8 cellular contexts compared by ENCODE assay signal in the genomic region with DNA sequence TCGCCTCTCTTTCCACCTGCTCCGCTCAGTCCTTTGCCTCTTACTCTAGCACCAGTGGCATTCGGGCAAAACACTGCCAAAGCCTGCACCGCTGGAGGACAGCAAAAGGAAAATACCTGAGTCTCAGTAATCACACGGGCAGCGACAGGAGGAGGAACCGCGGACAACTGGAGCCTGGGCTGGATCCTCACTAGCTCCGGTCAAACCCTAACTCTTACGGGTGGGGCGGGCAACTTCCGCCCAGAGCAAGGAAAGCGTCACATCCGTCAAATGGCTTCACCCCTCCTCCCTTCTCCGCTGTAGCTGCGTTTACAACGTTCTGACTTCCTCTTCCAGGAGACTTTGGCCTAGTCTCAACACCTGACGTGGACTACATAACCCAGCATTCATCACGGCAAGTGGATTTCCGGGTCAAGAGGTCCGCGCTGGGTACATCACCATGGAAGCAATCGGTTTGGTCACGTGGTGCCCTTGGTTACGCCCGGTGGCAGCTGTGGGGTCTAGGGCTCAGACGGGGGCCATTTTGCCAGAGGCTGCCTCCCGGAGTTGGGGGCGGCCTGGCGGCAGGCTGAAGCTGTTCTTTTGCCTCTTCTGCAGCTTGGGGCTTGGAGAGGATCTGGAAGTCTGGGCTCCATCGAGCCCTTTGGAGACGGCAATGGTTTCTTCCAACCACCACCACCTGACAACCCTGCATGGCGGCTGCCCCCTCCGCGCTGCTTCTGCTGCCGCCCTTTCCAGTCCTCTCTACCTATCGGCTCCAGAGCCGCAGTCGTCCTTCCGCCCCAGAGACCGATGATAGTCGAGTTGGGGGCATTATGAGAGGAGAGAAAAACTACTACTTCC. TPM values are rescaled to one million over a fixed set of nuclear protein-coding genes. Genes with fewer than 3 reads are reported as not detected.
DNase-seq lines count a peak whose midpoint lies in the region; ATAC-seq and TF ChIP-seq lines count a peak whose summit lies in the region.

A gene with protein sequence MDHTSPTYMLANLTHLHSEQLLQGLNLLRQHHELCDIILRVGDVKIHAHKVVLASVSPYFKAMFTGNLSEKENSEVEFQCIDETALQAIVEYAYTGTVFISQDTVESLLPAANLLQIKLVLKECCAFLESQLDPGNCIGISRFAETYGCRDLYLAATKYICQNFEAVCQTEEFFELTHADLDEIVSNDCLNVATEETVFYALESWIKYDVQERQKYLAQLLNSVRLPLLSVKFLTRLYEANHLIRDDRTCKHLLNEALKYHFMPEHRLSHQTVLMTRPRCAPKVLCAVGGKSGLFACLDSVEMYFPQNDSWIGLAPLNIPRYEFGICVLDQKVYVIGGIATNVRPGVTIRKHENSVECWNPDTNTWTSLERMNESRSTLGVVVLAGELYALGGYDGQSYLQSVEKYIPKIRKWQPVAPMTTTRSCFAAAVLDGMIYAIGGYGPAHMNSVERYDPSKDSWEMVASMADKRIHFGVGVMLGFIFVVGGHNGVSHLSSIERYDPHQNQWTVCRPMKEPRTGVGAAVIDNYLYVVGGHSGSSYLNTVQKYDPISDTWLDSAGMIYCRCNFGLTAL (minus strand): TSS at position 218 of the 843 bp plus-strand sequence. CDS start 16,019 bp downstream, outside the sequence.
A gene with protein sequence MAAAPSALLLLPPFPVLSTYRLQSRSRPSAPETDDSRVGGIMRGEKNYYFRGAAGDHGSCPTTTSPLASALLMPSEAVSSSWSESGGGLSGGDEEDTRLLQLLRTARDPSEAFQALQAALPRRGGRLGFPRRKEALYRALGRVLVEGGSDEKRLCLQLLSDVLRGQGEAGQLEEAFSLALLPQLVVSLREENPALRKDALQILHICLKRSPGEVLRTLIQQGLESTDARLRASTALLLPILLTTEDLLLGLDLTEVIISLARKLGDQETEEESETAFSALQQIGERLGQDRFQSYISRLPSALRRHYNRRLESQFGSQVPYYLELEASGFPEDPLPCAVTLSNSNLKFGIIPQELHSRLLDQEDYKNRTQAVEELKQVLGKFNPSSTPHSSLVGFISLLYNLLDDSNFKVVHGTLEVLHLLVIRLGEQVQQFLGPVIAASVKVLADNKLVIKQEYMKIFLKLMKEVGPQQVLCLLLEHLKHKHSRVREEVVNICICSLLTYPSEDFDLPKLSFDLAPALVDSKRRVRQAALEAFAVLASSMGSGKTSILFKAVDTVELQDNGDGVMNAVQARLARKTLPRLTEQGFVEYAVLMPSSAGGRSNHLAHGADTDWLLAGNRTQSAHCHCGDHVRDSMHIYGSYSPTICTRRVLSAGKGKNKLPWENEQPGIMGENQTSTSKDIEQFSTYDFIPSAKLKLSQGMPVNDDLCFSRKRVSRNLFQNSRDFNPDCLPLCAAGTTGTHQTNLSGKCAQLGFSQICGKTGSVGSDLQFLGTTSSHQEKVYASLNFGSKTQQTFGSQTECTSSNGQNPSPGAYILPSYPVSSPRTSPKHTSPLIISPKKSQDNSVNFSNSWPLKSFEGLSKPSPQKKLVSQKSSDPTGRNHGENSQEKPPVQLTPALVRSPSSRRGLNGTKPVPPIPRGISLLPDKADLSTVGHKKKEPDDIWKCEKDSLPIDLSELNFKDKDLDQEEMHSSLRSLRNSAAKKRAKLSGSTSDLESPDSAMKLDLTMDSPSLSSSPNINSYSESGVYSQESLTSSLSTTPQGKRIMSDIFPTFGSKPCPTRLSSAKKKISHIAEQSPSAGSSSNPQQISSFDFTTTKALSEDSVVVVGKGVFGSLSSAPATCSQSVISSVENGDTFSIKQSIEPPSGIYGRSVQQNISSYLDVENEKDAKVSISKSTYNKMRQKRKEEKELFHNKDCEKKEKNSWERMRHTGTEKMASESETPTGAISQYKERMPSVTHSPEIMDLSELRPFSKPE (N-terminal part only) (plus strand): TSS at position 461 of the 843 bp plus-strand sequence. CDS start 232 bp downstream, at position 693.

- DNase-seq in EL (peak; percentile 100), H4 (ENCODE audit: low spot score) (peak; percentile 100), LNCaP clone FGC (ENCODE audit: low read depth) (peak; percentile 100), RPMI8226 (peak; percentile 96), fibroblast of the aortic adventitia (ENCODE audit: low read depth) (peak; percentile 100)
- DNase-seq in activated T-helper 2 cell treated with anti-CD3 and anti-CD28 coated beads, Interferon-gamma antibody, Interleukin-2, Interleukin-4, amounts not matched to agents 10 μg/mL and 5 μg/mL and 100 μg/mL, durations not matched to agents 14 hours and 24 hours and 36 hours (ENCODE audit: low spot score): peak; percentile 95
- peak; percentile 97 for DNase-seq in natural killer cell treated with Interleukin-12 subunit alpha and Interleukin-12 subunit beta and Interleukin-15 and Interleukin-18, amount 100 ng/mL, for 72 hours (ENCODE audit: low spot score)
- DNase-seq in stimulated activated naive CD8-positive, alpha-beta T cell treated with anti-CD3 and anti-CD28 coated beads, Interleukin-15, Interleukin-2, amounts not matched to agents 100 U/mL and 50 U/mL, for 24 hours: peak; percentile 91

- peak; percentile 98 for ATAC-seq in natural killer cell treated with Interleukin-12 subunit alpha and Interleukin-12 subunit beta and Interleukin-15 and Interleukin-18, amount 100 ng/mL, for 72 hours
- peak; percentile 96 for ATAC-seq in stimulated activated naive CD8-positive, alpha-beta T cell treated with anti-CD3 and anti-CD28 coated beads, Interleukin-15, Interleukin-2, amounts not matched to agents 100 U/mL and 50 U/mL, for 24 hours

- H3K4me3 Mint-ChIP-seq in activated T-helper 2 cell treated with anti-CD3 and anti-CD28 coated beads, Interferon-gamma antibody, Interleukin-2, Interleukin-4, amounts not matched to agents 10 μg/mL and 5 μg/mL and 100 μg/mL, durations not matched to agents 14 hours and 24 hours and 36 hours (ENCODE audit: low read depth): no peak within 1 kb of the TSS
- no peak within 1 kb of the TSS for H3K4me3 Mint-ChIP-seq in natural killer cell treated with Interleukin-12 subunit alpha and Interleukin-12 subunit beta and Interleukin-15 and Interleukin-18, amount 100 ng/mL, for 72 hours

- no peaks in the 10 kb centered on the region for H3K9me3 Mint-ChIP-seq in activated T-helper 2 cell treated with anti-CD3 and anti-CD28 coated beads, Interferon-gamma antibody, Interleukin-2, Interleukin-4, amounts not matched to agents 10 μg/mL and 5 μg/mL and 100 μg/mL, durations not matched to agents 14 hours and 24 hours and 36 hours
- H3K9me3 Mint-ChIP-seq in natural killer cell treated with Interleukin-12 subunit alpha and Interleukin-12 subunit beta and Interleukin-15 and Interleukin-18, amount 100 ng/mL, for 72 hours: no peaks in the 10 kb centered on the region

- H3K36me3 Mint-ChIP-seq in activated T-helper 2 cell treated with anti-CD3 and anti-CD28 coated beads, Interferon-gamma antibody, Interleukin-2, Interleukin-4, amounts not matched to agents 10 μg/mL and 5 μg/mL and 100 μg/mL, durations not matched to agents 14 hours and 24 hours and 36 hours (ENCODE audit: low read depth): peaks cover 11% of the 10 kb centered on the region
- H3K36me3 Mint-ChIP-seq in natural killer cell treated with Interleukin-12 subunit alpha and Interleukin-12 subunit beta and Interleukin-15 and Interleukin-18, amount 100 ng/mL, for 72 hours: peaks cover 15% of the 10 kb centered on the region

- intact Hi-C loops in activated T-helper 2 cell treated with anti-CD3 and anti-CD28 coated beads, Interferon-gamma antibody, Interleukin-2, Interleukin-4, amounts not matched to agents 10 μg/mL and 5 μg/mL and 100 μg/mL, durations not matched to agents 14 hours and 24 hours and 36 hours (cut with micrococcal nuclease): loop anchor here (1.0 to 5.0 kb wide), 7 partner anchors 17 to 305 kb away; a partner anchor contains a TSS

- TF ChIP-seq CTCF in LNCaP clone FGC (IDR thresholded peaks at IDR 0.05; ENCODE audit: control insufficient read depth, extremely low read depth, insufficient read depth) (no peak), fibroblast of the aortic adventitia (IDR thresholded peaks at IDR 0.05; ENCODE audit: insufficient read depth, low read length) (no peak)

- H3K27me3 Mint-ChIP-seq in activated T-helper 2 cell treated with anti-CD3 and anti-CD28 coated beads, Interferon-gamma antibody, Interleukin-2, Interleukin-4, amounts not matched to agents 10 μg/mL and 5 μg/mL and 100 μg/mL, durations not matched to agents 14 hours and 24 hours and 36 hours (ENCODE audit: low read depth): no peaks in the 10 kb centered on the region
- no peaks in the 10 kb centered on the region for H3K27me3 Mint-ChIP-seq in natural killer cell treated with Interleukin-12 subunit alpha and Interleukin-12 subunit beta and Interleukin-15 and Interleukin-18, amount 100 ng/mL, for 72 hours

- H3K4me1 Mint-ChIP-seq in activated T-helper 2 cell treated with anti-CD3 and anti-CD28 coated beads, Interferon-gamma antibody, Interleukin-2, Interleukin-4, amounts not matched to agents 10 μg/mL and 5 μg/mL and 100 μg/mL, durations not matched to agents 14 hours and 24 hours and 36 hours (ENCODE audit: low read depth): peaks cover 41% of the 10 kb centered on the region
- peaks cover 34 to 42% of the 10 kb centered on the region in 2 donors for H3K4me1 Mint-ChIP-seq in natural killer cell treated with Interleukin-12 subunit alpha and Interleukin-12 subunit beta and Interleukin-15 and Interleukin-18, amount 100 ng/mL, for 72 hours (ENCODE audit: low read depth in 2 of 2)

- H3K4me3 ChIP-seq in LNCaP clone FGC (ENCODE audit: low read depth, low read length) (peak within 1 kb of the TSS; percentile 85), fibroblast of the aortic adventitia (ENCODE audit: low read depth, low read length) (peak within 1 kb of the TSS; percentile 75)

- H3K27ac Mint-ChIP-seq in activated T-helper 2 cell treated with anti-CD3 and anti-CD28 coated beads, Interferon-gamma antibody, Interleukin-2, Interleukin-4, amounts not matched to agents 10 μg/mL and 5 μg/mL and 100 μg/mL, durations not matched to agents 14 hours and 24 hours and 36 hours: no peak within 1 kb of the TSS
- H3K27ac Mint-ChIP-seq in natural killer cell treated with Interleukin-12 subunit alpha and Interleukin-12 subunit beta and Interleukin-15 and Interleukin-18, amount 100 ng/mL, for 72 hours: no peak within 1 kb of the TSS

RNA-seq across cellular contexts. Expression of the first gene that starts in this region (rescaled TPM):
- 2.6 and 4.5 TPM in 2 replicates for total RNA-seq in H4 (2014; rRNA removed; shearing (Covaris generic))
- 17.3 and 17.4 TPM in 2 replicates for total RNA-seq in activated T-helper 2 cell treated with anti-CD3 and anti-CD28 coated beads, Interferon-gamma antibody, Interleukin-2, Interleukin-4, amounts not matched to agents 10 μg/mL and 5 μg/mL and 100 μg/mL, durations not matched to agents 14 hours and 24 hours and 36 hours
- 14.2 and 21.5 TPM in 2 replicates for total RNA-seq in fibroblast of the aortic adventitia (ENCODE audit: low replicate concordance)
- total RNA-seq in natural killer cell treated with Interleukin-12 subunit alpha and Interleukin-12 subunit beta and Interleukin-15 and Interleukin-18, amount 100 ng/mL, for 72 hours: 10 to 100 TPM; 13.8 to 16.5 TPM

RNA-seq across cellular contexts. Expression of the second gene that starts in this region (rescaled TPM):
- 8.2 and 12.3 TPM in 2 replicates for total RNA-seq in H4 (2014; rRNA removed; shearing (Covaris generic))
- total RNA-seq in activated T-helper 2 cell treated with anti-CD3 and anti-CD28 coated beads, Interferon-gamma antibody, Interleukin-2, Interleukin-4, amounts not matched to agents 10 μg/mL and 5 μg/mL and 100 μg/mL, durations not matched to agents 14 hours and 24 hours and 36 hours: 7.3 and 11.1 TPM in 2 replicates
- 20.0 and 34.0 TPM in 2 replicates for total RNA-seq in fibroblast of the aortic adventitia (ENCODE audit: low replicate concordance)
- total RNA-seq in natural killer cell treated with Interleukin-12 subunit alpha and Interleukin-12 subunit beta and Interleukin-15 and Interleukin-18, amount 100 ng/mL, for 72 hours: 10 to 100 TPM; 11.0 to 11.5 TPM

Comparison
In these comparisons a context has a peak if more than half of its experiments do, and no peak if none do; other contexts are left out.
1. Peak in every context shown above with its lines: DNase-seq, ATAC-seq and H3K4me3 ChIP-seq.